8 cellular contexts compared by ENCODE assay signal in genomic region chr14:56004807-56005579, GRCh38.
DNase-seq lines count a peak whose midpoint lies in the region; FAIRE-seq and TF ChIP-seq lines count a peak whose summit lies in the region.

No MANE protein-coding gene starts in this region.

- peaks cover 31 to 33% of the 10 kb centered on the region in 2 experiments for H3K4me1 Mint-ChIP-seq in H9

- no peak overlapping the region for H2BK15ac ChIP-seq in H9 (ENCODE audit: low read depth, low read length)

- no peak overlapping the region; the same call in 1 of the 2 replicates for H3K4me3 ChIP-seq in GM12865 (ENCODE audit: low read depth, low read length)

- H4K8ac ChIP-seq in H9 (replicated peaks; ENCODE audit: insufficient read length, low read depth, low read length) = no peak overlapping the region

- no peak overlapping the region for H3K23ac ChIP-seq in H9 (ENCODE audit: insufficient read length, low read depth, low read length)

- no peaks in the 10 kb centered on the region for H3K79me1 ChIP-seq in H9 (ENCODE audit: insufficient read depth, low read depth, low read length, poor library complexity, severe bottlenecking)

- peaks cover 3% of the 10 kb centered on the region; the same call in 1 of the 2 replicates for H3K27me3 ChIP-seq in H9 (ENCODE audit: insufficient read depth, low read length)

- no peak overlapping the region for H4K5ac ChIP-seq in H9 (ENCODE audit: insufficient read length, low read depth, low read length)

- H2BK5ac ChIP-seq in H9 (ENCODE audit: insufficient read length, low read length) = no peak overlapping the region

- peaks cover 19 to 23% of the 10 kb centered on the region in 2 experiments for H3K9me3 Mint-ChIP-seq in H9

- WGBS in H9 (ENCODE audit: extremely low coverage, insufficient read length, low lambda C conversion rate) = no CpG with 5 or more reads among the region's 19 CpGs

- H2AK5ac ChIP-seq in H9 (ENCODE audit: insufficient read length, low read length) = no peak overlapping the region

- H2BK120ac ChIP-seq in H9 (ENCODE audit: low read depth, low read length, poor library complexity, severe bottlenecking) = no peak overlapping the region

- H3K9me3 ChIP-seq in H9 (ENCODE audit: control insufficient read depth, low read depth, low read length) = no peaks in the 10 kb centered on the region

- FAIRE-seq in H54 (lab: Jason Lieb, UNC) = no peak

- no peak overlapping the region for H3K27ac ChIP-seq in H9 (ENCODE audit: insufficient read length, low read depth, low read length)

- peak overlapping the region; percentile 60 for H2AFZ ChIP-seq in H9 (ENCODE audit: low read length)

- DNase-seq in GM12865 (ENCODE audit: low read depth) (peak; percentile 69), H9 (peak; percentile 31), MV-4-11 (lab: John Stamatoyannopoulos, UW) (peak; percentile 79), amniotic stem cell (lab: John Stamatoyannopoulos, UW) (peak; percentile 54), inferior parietal cortex (ENCODE audit: extremely low spot score) (peak; percentile 11), NCI-H748 treated with DMSO at 0.1 percent for 48 hours (lab: John Stamatoyannopoulos, UW) (no peak), H54 (ENCODE audit: insufficient read length, low spot score) (no peak)
- peak; percentile 1 for DNase-seq in stimulated activated naive CD4-positive, alpha-beta T cell treated with Interleukin-2 at 50 U/mL for 16 hours (lab: John Stamatoyannopoulos, UW)

- no peak overlapping the region for H2BK12ac ChIP-seq in H9 (ENCODE audit: insufficient read length, low read depth, low read length)

- no peaks in the 10 kb centered on the region for H4K20me1 ChIP-seq in H9 (ENCODE audit: control insufficient read depth, insufficient read depth, insufficient read length)

- no peaks in the 10 kb centered on the region for H3K79me2 ChIP-seq in H9 (ENCODE audit: insufficient read depth, low read length)

- peak overlapping the region; percentile 8 for H3K4me2 ChIP-seq in H9 (ENCODE audit: insufficient read depth, insufficient read length, low read length)

- H3T11ph ChIP-seq in H9 (ENCODE audit: low read length) = peak overlapping the region; percentile 77

- H3K4me3 Mint-ChIP-seq in H9 = no peak overlapping the region

- H3K14ac ChIP-seq in H9 (ENCODE audit: insufficient read depth, low read length) = peak overlapping the region; percentile 89; the same call in 1 of the 2 replicates

- peak overlapping the region; percentile 58 for H3K18ac ChIP-seq in H9 (ENCODE audit: insufficient read length, low read depth, low read length)

- no peak overlapping the region for H3K9ac ChIP-seq in H9 (ENCODE audit: extremely low read depth, insufficient read length, low read length)

- H3K4me1 ChIP-seq in H9 (ENCODE audit: insufficient read depth, low read length) = no peaks in the 10 kb centered on the region; the same call in 1 of the 2 replicates

- H3K27me3 Mint-ChIP-seq in H9 (ENCODE audit: low read depth) = no peaks in the 10 kb centered on the region; the same call in 1 of the 2 replicates

- H3K56ac ChIP-seq in H9 (ENCODE audit: insufficient read length, low read depth, low read length) = no peak overlapping the region

- H3K4ac ChIP-seq in H9 (ENCODE audit: low read depth, low read length) = no peak overlapping the region

- peak overlapping the region; percentile 16 to 90 (median 75); a peak in 6 of 7 replicates for H3K27ac Mint-ChIP-seq in H9

- TF ChIP-seq CTCF in GM12865 (IDR thresholded peaks at IDR 0.05; ENCODE audit: insufficient read depth, low read depth, low read length, missing control alignments) (no peak), H9 (conservative IDR thresholded peaks at IDR 0.05) (no peak)

- peaks cover 4 to 14% (median 5%) of the 10 kb centered on the region in 3 experiments; a peak in 4 of 7 replicates for H3K36me3 Mint-ChIP-seq in H9 (ENCODE audit: insufficient read depth in 1 of 3, low read depth in 3 of 3)

- no peaks in the 10 kb centered on the region for H3K23me2 ChIP-seq in H9 (ENCODE audit: insufficient read length, low read depth, low read length, poor library complexity, severe bottlenecking)

- H4K91ac ChIP-seq in H9 (ENCODE audit: insufficient read length, low read depth, low read length) = no peak overlapping the region

- no peak overlapping the region for H2BK20ac ChIP-seq in H9 (ENCODE audit: low read depth, low read length, poor library complexity, severe bottlenecking)

- no peak for TF ChIP-seq POLR2A in H54 (IDR thresholded peaks at IDR 0.05; ENCODE audit: low read depth, low read length)

Comparison
In these comparisons a context has a peak if more than half of its experiments do, and no peak if none do; other contexts are left out.
1. DNase-seq: peak in GM12865 (single experiment), H9 (single experiment), MV-4-11 (single experiment), amniotic stem cell (single experiment), inferior parietal cortex (single experiment) and stimulated activated naive CD4-positive, alpha-beta T cell treated with Interleukin-2 at 50 U/mL for 16 hours (single experiment); none in NCI-H748 treated with DMSO at 0.1 percent for 48 hours (single experiment) and H54 (single experiment).